ENCODE assay signal across 32 cellular contexts in genomic region chr12:5546616-5547015, GRCh38.
DNase-seq lines count a peak whose midpoint lies in the region; ATAC-seq and TF ChIP-seq lines count a peak whose summit lies in the region.
"Had no signal": no experiment of that assay in that cellular context is flagged by ENCODE, and none has a peak within 500 bp of the region (broad histone marks: within the 10 kb centered on the region; RNA-seq: fewer than 3 reads in every experiment).

No MANE protein-coding gene starts in this region.

- H3K18ac ChIP-seq in mesenchymal stem cell (ENCODE audit: low read depth in 1 of 2, low read length in 2 of 2): no peak overlapping the region

- no peak overlapping the region for H4K8ac ChIP-seq in mesenchymal stem cell (ENCODE audit: low read length)

- H3F3A ChIP-seq in GM23248 (ENCODE audit: insufficient read depth): 0 out of 2 replicates have a peak, but pooled peaks cover 6% of the 10 kb centered on the region

- no peak overlapping the region for H2BK15ac ChIP-seq in mesenchymal stem cell (ENCODE audit: low read depth, poor library complexity, severe bottlenecking)

- H3K27me3 ChIP-seq in GM23248 (replicated peaks; ENCODE audit: insufficient read depth): 0 out of 2 replicates have a peak, but pooled peaks cover 6% of the 10 kb centered on the region
- peaks cover 0 to 8% of the 10 kb centered on the region in 2 experiments for H3K27me3 ChIP-seq in mesenchymal stem cell (ENCODE audit: control insufficient read depth in 1 of 2, insufficient read depth in 1 of 2, low read length in 2 of 2)
- no peaks in the 10 kb centered on the region for H3K27me3 ChIP-seq in upper lobe of right lung
- H3K27me3 ChIP-seq: body of pancreas, transverse colon had no signal

- H3K9ac ChIP-seq in GM23248: no peak overlapping the region
- no peak overlapping the region for H3K9ac ChIP-seq in mesenchymal stem cell (ENCODE audit: low read length)

- no peaks in the 10 kb centered on the region for H3K36me3 ChIP-seq in GM23248 (ENCODE audit: low read depth)
- no peaks in the 10 kb centered on the region for H3K36me3 ChIP-seq in mesenchymal stem cell (ENCODE audit: control insufficient read depth in 1 of 2, insufficient read depth in 2 of 2, low read depth in 1 of 2, low read length in 2 of 2)
- H3K36me3 ChIP-seq in upper lobe of right lung: no peaks in the 10 kb centered on the region
- H3K36me3 ChIP-seq: transverse colon had no signal

- H4K20me1 ChIP-seq in GM23248 (ENCODE audit: insufficient read depth): no peaks in the 10 kb centered on the region

- H3K9me3 ChIP-seq in GM23248 (ENCODE audit: low read depth) (no peaks in the 10 kb centered on the region), mesenchymal stem cell (ENCODE audit: control insufficient read depth, low read length) (peaks cover 8% of the 10 kb centered on the region), upper lobe of right lung (no peaks in the 10 kb centered on the region)
- H3K9me3 ChIP-seq: body of pancreas, Caco-2 had no signal

- H4K91ac ChIP-seq in mesenchymal stem cell (ENCODE audit: low read length): no peak overlapping the region

- in situ Hi-C loops in GM23248 (cut with MboI): no loop called here

- H3K27ac ChIP-seq in GM23248 (no peak overlapping the region), mesenchymal stem cell (ENCODE audit: low read length, poor library complexity, severe bottlenecking) (no peak overlapping the region), upper lobe of right lung (no peak overlapping the region)
- H3K27ac ChIP-seq: body of pancreas, C4-2B, psoas muscle, transverse colon had no signal

- H3K4me1 ChIP-seq in GM23248 (ENCODE audit: insufficient read depth): peaks cover 6% of the 10 kb centered on the region
- no peaks in the 10 kb centered on the region for H3K4me1 ChIP-seq in mesenchymal stem cell (ENCODE audit: control insufficient read depth, insufficient read depth, low read depth, low read length)
- no peaks in the 10 kb centered on the region for H3K4me1 ChIP-seq in upper lobe of right lung
- H3K4me1 ChIP-seq: body of pancreas, psoas muscle had no signal

- no peak overlapping the region for H3K14ac ChIP-seq in mesenchymal stem cell (ENCODE audit: low read length in 2 of 2)

- no peak overlapping the region for H2AFZ ChIP-seq in GM23248
- no peak overlapping the region for H2AFZ ChIP-seq in mesenchymal stem cell (ENCODE audit: low read depth, low read length)

- no peaks in the 10 kb centered on the region for H3K9me2 ChIP-seq in GM23248 (ENCODE audit: insufficient read depth)

- H3K79me2 ChIP-seq in GM23248 (ENCODE audit: insufficient read depth): no peaks in the 10 kb centered on the region

- DNase-seq in AG20443 (ENCODE audit: low spot score) (peak; percentile 82), GM23248 (peak; percentile 75), RPMI7951 (ENCODE audit: low read depth) (peak; percentile 97), mesenchymal stem cell (peak; percentile 18), NCI-H1092 (lab: John Stamatoyannopoulos, UW) (no peak), upper lobe of right lung (no peak)
- no peak for DNase-seq in activated CD4-positive, CD25-positive, alpha-beta regulatory T cell treated with anti-CD3 and anti-CD28 coated beads, Interleukin-2, amount 50 U/mL, for 72 hours
- DNase-seq: ACHN; activated CD4-positive, alpha-beta memory T cell treated with anti-CD3 and anti-CD28 coated beads, Interleukin-2, amount 10 ng/mL, durations not matched to agents 7 days and 5 days; activated CD8-positive, alpha-beta memory T cell treated with anti-CD3 and anti-CD28 coated beads, Interleukin-2, amount 50 U/mL, for 4 hours; activated naive CD4-positive, alpha-beta T cell; body of pancreas; Caco-2; DMS79 treated with DMSO at 0.1 percent for 48 hours; H7; midbrain; naive B cell; NCI-H1105; NCI-H1930; NCI-H2171 treated with DMSO at 0.1 percent for 48 hours; NCI-H526 treated with DMSO at 0.1 percent for 48 hours; nucleus accumbens; PC-3; psoas muscle; SHP77; stimulated activated CD4-positive, alpha-beta T cell treated with anti-CD3 and anti-CD28 coated beads, Interleukin-4, amount 100 ng/mL, for 4 hours; T-helper 17 cell; transverse colon had no signal

- ATAC-seq in upper lobe of right lung (no peak), GM21390 (IDR thresholded peaks at IDR 0.05; ENCODE audit: unreplicated experiment) (no peak)
- ATAC-seq: body of pancreas, GM12878, PC-3, psoas muscle, sciatic nerve, T-helper 17 cell had no signal

- no peak overlapping the region for H3K23ac ChIP-seq in mesenchymal stem cell (ENCODE audit: low read length in 2 of 2)

- H2BK5ac ChIP-seq in mesenchymal stem cell (ENCODE audit: low read depth, low read length, poor library complexity, severe bottlenecking): no peak overlapping the region

- no peak overlapping the region for H3K4me2 ChIP-seq in GM23248 (ENCODE audit: unreplicated experiment)
- H3K4me2 ChIP-seq in mesenchymal stem cell (ENCODE audit: low read length, poor library complexity, severe bottlenecking): no peak overlapping the region

- 9 to 10% methylated on average over 6 of the region's 6 CpGs for WGBS in GM23248 (ENCODE audit: low coverage in 1 of 2, low lambda C conversion rate in 2 of 2, missing lambda C conversion rate in 2 of 2), 2 experiments
- WGBS in mesenchymal stem cell: 79% methylated on average over 6 of the region's 6 CpGs

- no peak overlapping the region for H2BK120ac ChIP-seq in mesenchymal stem cell (ENCODE audit: low read depth, low read length)

- H2BK12ac ChIP-seq in mesenchymal stem cell (ENCODE audit: low read length in 2 of 2): no peak overlapping the region

- no peak for TF ChIP-seq CTCF in upper lobe of right lung (IDR thresholded peaks at IDR 0.05)

- H2AK5ac ChIP-seq in mesenchymal stem cell (ENCODE audit: low read length, severe bottlenecking): no peak overlapping the region

- intact Hi-C loops in upper lobe of right lung (cut with DNase I): no loop called here

- H3K79me1 ChIP-seq in mesenchymal stem cell (replicated peaks; ENCODE audit: low read length, poor library complexity, severe bottlenecking): no peaks in the 10 kb centered on the region

- H3K4me3 ChIP-seq in GM23248 (no peak overlapping the region), mesenchymal stem cell (ENCODE audit: insufficient read depth in 1 of 2, low read depth in 1 of 2, low read length in 2 of 2) (no peak overlapping the region), upper lobe of right lung (no peak overlapping the region)
- H3K4me3 ChIP-seq: body of pancreas, GM12878, psoas muscle, transverse colon had no signal

- H3K4ac ChIP-seq in mesenchymal stem cell (ENCODE audit: low read depth in 1 of 2, low read length in 2 of 2): no peak overlapping the region

Comparison
In these comparisons a context has a peak if more than half of its experiments do, and no peak if none do; other contexts are left out.
1. DNase-seq: peak in AG20443 (single experiment), GM23248 (single experiment), RPMI7951 (single experiment) and mesenchymal stem cell (single experiment); none in NCI-H1092 (single experiment), activated CD4-positive, CD25-positive, alpha-beta regulatory T cell treated with anti-CD3 and anti-CD28 coated beads, Interleukin-2, amount 50 U/mL, for 72 hours (single experiment) and upper lobe of right lung (single experiment).